ENCODE assay signal across 35 cellular contexts in genomic region chr4:166687828-166688227, GRCh38.
"Had no signal": no experiment of that assay in that cellular context is flagged by ENCODE, and none has a peak within 500 bp of the region (broad histone marks: within the 10 kb centered on the region; RNA-seq: fewer than 3 reads in every experiment).

No MANE protein-coding gene starts in this region.

- H3K4me3 ChIP-seq: MG63 had no signal

- H3K27me3 ChIP-seq: MG63 had no signal

- DNase-seq: Karpas-422, Kasumi-1, MG63, MM.1S, MV-4-11, NCI-H1048, NCI-H1092, NCI-H1092 treated with DMSO at 0.1 percent for 48 hours, NCI-H1105, NCI-H1105 treated with DMSO at 0.1 percent for 48 hours, NCI-H1417, NCI-H1417 treated with DMSO at 0.1 percent for 48 hours, NCI-H1436, NCI-H1436 treated with DMSO at 0.1 percent for 48 hours, NCI-H146, NCI-H1694, NCI-H1694 treated with DMSO at 0.1 percent for 48 hours, NCI-H187, NCI-H187 treated with DMSO at 0.1 percent for 48 hours, NCI-H1930, NCI-H2029, NCI-H2029 treated with DMSO at 0.1 percent for 48 hours, NCI-H2081, NCI-H2081 treated with DMSO at 0.1 percent for 48 hours, NCI-H2107, NCI-H2171, NCI-H2171 treated with DMSO at 0.1 percent for 48 hours, NCI-H2227 treated with DMSO at 0.1 percent for 48 hours, NCI-H226, NCI-H345, NCI-H446, NCI-H446 treated with DMSO at 0.1 percent for 48 hours, NCI-H510A, NCI-H510A treated with DMSO at 0.1 percent for 48 hours, NCI-H524 had no signal

- H3K36me3 ChIP-seq: MG63 had no signal

- H3K9me3 ChIP-seq: MG63 had no signal
